In the genomic region with DNA sequence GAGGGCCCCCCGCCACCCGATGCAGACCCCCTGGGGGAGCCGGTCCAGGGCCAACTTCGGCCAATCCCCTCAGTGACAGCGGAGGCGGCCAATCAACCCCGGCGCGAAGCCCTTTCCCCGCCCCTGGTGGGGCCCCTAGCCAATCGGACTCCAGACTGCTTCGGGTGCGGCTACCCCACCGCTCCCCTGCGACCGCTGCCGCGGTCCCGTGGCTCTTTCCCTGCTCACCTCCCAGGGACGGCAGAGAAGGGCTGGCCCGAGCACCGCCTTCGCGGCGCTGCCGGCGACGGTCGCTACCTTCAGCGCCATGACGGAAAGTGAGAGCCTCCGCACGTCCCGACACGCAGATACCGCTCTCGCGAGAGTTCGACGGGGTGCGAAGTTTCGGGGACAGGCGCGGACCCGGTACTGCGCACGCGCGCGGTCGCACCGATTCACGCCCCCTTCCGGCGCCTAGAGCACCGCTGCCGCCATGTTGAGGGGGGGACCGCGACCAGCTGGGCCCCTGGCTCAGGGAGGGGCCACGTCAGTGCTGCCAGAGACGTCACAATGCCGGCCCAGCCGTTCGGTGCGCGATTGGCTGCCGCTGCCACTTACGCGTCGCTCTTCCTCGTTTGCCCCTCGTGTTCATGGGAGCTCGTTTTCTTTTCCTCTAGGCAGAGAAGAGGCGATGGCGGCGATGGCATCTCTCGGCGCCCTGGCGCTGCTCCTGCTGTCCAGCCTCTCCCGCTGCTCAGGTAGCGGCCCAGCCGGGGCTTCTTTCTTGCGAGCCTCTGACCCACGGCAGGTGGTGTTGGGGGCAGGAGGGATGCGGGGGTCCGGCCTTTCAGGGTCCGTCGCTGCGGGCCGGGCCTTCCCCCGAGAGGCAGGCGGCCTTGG, we compare ENCODE assay signal across 8 cellular contexts. TPM values are rescaled to one million over a fixed set of nuclear protein-coding genes. Genes with fewer than 3 reads are reported as not detected.
DNase-seq lines count a peak whose midpoint lies in the region; ATAC-seq and TF ChIP-seq lines count a peak whose summit lies in the region.

A gene (minus strand): TSS at position 358 of the 879 bp plus-strand sequence. CDS start 49 bp downstream, at position 309.
A gene (plus strand): TSS at position 651 of the 879 bp plus-strand sequence. CDS start 20 bp downstream, at position 671.

- H3K36me3 Mint-ChIP-seq in T-helper 1 cell treated with Interleukin-12 subunit alpha and Interleukin-12 subunit beta and Interleukin-4 antibody, amounts not matched to agents 30 μg/mL and 1 μg/mL, for 36 hours (ENCODE audit: low read depth): peaks cover 10% of the 10 kb centered on the region
- peaks cover 4% of the 10 kb centered on the region for H3K36me3 Mint-ChIP-seq in progenitor cell of endocrine pancreas (ENCODE audit: insufficient read depth)

- H3K27me3 Mint-ChIP-seq in T-helper 1 cell treated with Interleukin-12 subunit alpha and Interleukin-12 subunit beta and Interleukin-4 antibody, amounts not matched to agents 30 μg/mL and 1 μg/mL, for 36 hours (ENCODE audit: low read depth): no peaks in the 10 kb centered on the region
- H3K27me3 Mint-ChIP-seq in progenitor cell of endocrine pancreas: no peaks in the 10 kb centered on the region

- H3K27ac Mint-ChIP-seq in T-helper 1 cell treated with Interleukin-12 subunit alpha and Interleukin-12 subunit beta and Interleukin-4 antibody, amounts not matched to agents 30 μg/mL and 1 μg/mL, for 36 hours: peak within 1 kb of the TSS; percentile 90
- H3K27ac Mint-ChIP-seq in progenitor cell of endocrine pancreas: peak within 1 kb of the TSS; percentile 96

- H3K36me3 ChIP-seq in left ventricle myocardium inferior: peaks cover 21% of the 10 kb centered on the region

- H3K4me1 Mint-ChIP-seq in T-helper 1 cell treated with Interleukin-12 subunit alpha and Interleukin-12 subunit beta and Interleukin-4 antibody, amounts not matched to agents 30 μg/mL and 1 μg/mL, for 36 hours (ENCODE audit: low read depth): peaks cover 12% of the 10 kb centered on the region
- peaks cover 9% of the 10 kb centered on the region for H3K4me1 Mint-ChIP-seq in progenitor cell of endocrine pancreas (ENCODE audit: low read depth)

- in situ Hi-C loops in GM13977 (cut with MboI; ENCODE audit: low pct_unique_long_range_greater_than_20kb, low sequenced_read_pairs, unreplicated experiment): no loop called here

- peaks cover 53% of the 10 kb centered on the region for H3K4me1 ChIP-seq in left ventricle myocardium inferior

- peak; percentile 94 for ATAC-seq in HG02884 (IDR thresholded peaks at IDR 0.05; ENCODE audit: unreplicated experiment)

- peak; percentile 98 for DNase-seq in GM13977 (ENCODE audit: low spot score)
- DNase-seq in NCI-H1694 (lab: John Stamatoyannopoulos, UW): peak; percentile 93
- peak; percentile 15 to 94 (median 84) for DNase-seq in amygdala (lab: John Stamatoyannopoulos, UW)
- peak; percentile 90 for DNase-seq in left ventricle myocardium inferior
- peak; percentile 84 for DNase-seq in progenitor cell of endocrine pancreas (ENCODE audit: low spot score, unreplicated experiment)
- DNase-seq in ureter (ENCODE audit: low spot score): peak; percentile 95

- no peaks in the 10 kb centered on the region for H3K9me3 Mint-ChIP-seq in T-helper 1 cell treated with Interleukin-12 subunit alpha and Interleukin-12 subunit beta and Interleukin-4 antibody, amounts not matched to agents 30 μg/mL and 1 μg/mL, for 36 hours
- peaks cover 3% of the 10 kb centered on the region for H3K9me3 Mint-ChIP-seq in progenitor cell of endocrine pancreas (ENCODE audit: low read depth)

- peak within 1 kb of the TSS; percentile 82 for H3K4me3 ChIP-seq in left ventricle myocardium inferior

- no peaks in the 10 kb centered on the region for H3K27me3 ChIP-seq in left ventricle myocardium inferior (ENCODE audit: low read depth)

- TF ChIP-seq CTCF in GM13977 (IDR thresholded peaks at IDR 0.05; ENCODE audit: extremely low read depth, insufficient read depth, missing control alignments): no peak
- TF ChIP-seq CTCF in left ventricle myocardium inferior (IDR thresholded peaks at IDR 0.05; ENCODE audit: borderline replicate concordance): peak; percentile 35
- peak; percentile 15 for TF ChIP-seq CTCF in progenitor cell of endocrine pancreas (IDR thresholded peaks at IDR 0.05; ENCODE audit: unreplicated experiment)

- H3K4me3 Mint-ChIP-seq in T-helper 1 cell treated with Interleukin-12 subunit alpha and Interleukin-12 subunit beta and Interleukin-4 antibody, amounts not matched to agents 30 μg/mL and 1 μg/mL, for 36 hours: peak within 1 kb of the TSS; percentile 98
- peak within 1 kb of the TSS; percentile 91 for H3K4me3 Mint-ChIP-seq in progenitor cell of endocrine pancreas (ENCODE audit: low read depth)

- no peaks in the 10 kb centered on the region for H3K9me3 ChIP-seq in left ventricle myocardium inferior (replicated peaks)

- peak within 1 kb of the TSS; percentile 98 for H3K27ac ChIP-seq in left ventricle myocardium inferior (replicated peaks)

- intact Hi-C loops in left ventricle myocardium inferior (cut with micrococcal nuclease): no loop called here

RNA-seq across cellular contexts. Expression of the first gene that starts in this region (rescaled TPM):
- 72.5 TPM for total RNA-seq in left ventricle myocardium inferior
- total RNA-seq in progenitor cell of endocrine pancreas: 41.5 and 49.5 TPM in 2 replicates
- total RNA-seq in ureter: 57.0 TPM

RNA-seq across cellular contexts. Expression of the second gene that starts in this region (rescaled TPM):
- 123 TPM for total RNA-seq in left ventricle myocardium inferior
- total RNA-seq in progenitor cell of endocrine pancreas: 243 and 248 TPM in 2 replicates
- 253 TPM for total RNA-seq in ureter

Comparison
In these comparisons a context has a peak if more than half of its experiments do, and no peak if none do; other contexts are left out.
1. Peak in every context shown above with its lines: DNase-seq, ATAC-seq, H3K4me3 ChIP-seq and H3K27ac ChIP-seq.